In genomic region chr5:1418238-1418920, GRCh38 we compare ENCODE assay signal across 20 cellular contexts. TPM values are rescaled to one million over a fixed set of nuclear protein-coding genes. Genes with fewer than 3 reads are reported as not detected.
DNase-seq lines count a peak whose midpoint lies in the region; ATAC-seq, FAIRE-seq and TF ChIP-seq lines count a peak whose summit lies in the region.
"Had no signal": no experiment of that assay in that cellular context is flagged by ENCODE, and none has a peak within 500 bp of the region (broad histone marks: within the 10 kb centered on the region; RNA-seq: fewer than 3 reads in every experiment).

No MANE protein-coding gene starts in this region.

- H3K23ac ChIP-seq in H1 (ENCODE audit: insufficient read length): no peak overlapping the region

- H3K9me3 ChIP-seq in heart right ventricle (no peaks in the 10 kb centered on the region), H1 (ENCODE audit: insufficient read depth in 2 of 2, low read depth in 1 of 2, low read length in 1 of 2) (peaks cover 5 to 19% of the 10 kb centered on the region in 2 experiments; a peak in 2 of 4 replicates), neural cell (ENCODE audit: low read length) (no peaks in the 10 kb centered on the region)
- H3K9me3 ChIP-seq: HAP-1 had no signal

- peaks cover 0 to 11% (median 6%) of the 10 kb centered on the region in 7 donors for H3K27me3 ChIP-seq in heart right ventricle
- no peaks in the 10 kb centered on the region for H3K27me3 ChIP-seq in H1 (replicated peaks in 1 of 4; ENCODE audit: control insufficient read depth in 3 of 4, extremely low read depth in 1 of 4, insufficient read depth in 3 of 4, low read length in 3 of 4)
- no peaks in the 10 kb centered on the region for H3K27me3 ChIP-seq in neural cell (ENCODE audit: insufficient read depth, low read depth, low read length)
- no peaks in the 10 kb centered on the region for H3K27me3 ChIP-seq in GM23338 (ENCODE audit: insufficient read depth)

- no peaks in the 10 kb centered on the region for H3K79me1 ChIP-seq in H1 (ENCODE audit: low read depth, low read length)

- CTCF ChIA-PET in H1 (lab: Charles Lee; ENCODE audit: partially characterized antibody): interaction anchor here (0.5 to 1.5 kb wide), 3 partner anchors 11 to 126 kb away, joined by 3 to 7 read pairs (median 3); no protein-coding TSS in a partner anchor

- no peaks in the 10 kb centered on the region for H3F3A ChIP-seq in neural cell (ENCODE audit: insufficient read depth, low read length, poor library complexity, severe bottlenecking)
- no peaks in the 10 kb centered on the region for H3F3A ChIP-seq in GM23338 (replicated peaks; ENCODE audit: low read depth)

- H2AK5ac ChIP-seq in H1 (ENCODE audit: low read depth, low read length): no peak overlapping the region; the same call in 1 of the 2 replicates

- peaks cover 0 to 4% (median 0%) of the 10 kb centered on the region in 9 donors for H3K4me1 ChIP-seq in heart right ventricle
- peaks cover 0 to 4% (median 1%) of the 10 kb centered on the region in 4 experiments; a peak in 3 of 7 replicates for H3K4me1 ChIP-seq in H1 (replicated peaks in 1 of 4; ENCODE audit: control insufficient read depth in 3 of 4, insufficient read depth in 4 of 4, low read length in 3 of 4)
- H3K4me1 ChIP-seq in GM23338 (ENCODE audit: insufficient read depth): peaks cover under 1% of the 10 kb centered on the region; the same call in 1 of the 2 replicates

- no peak overlapping the region for H3K4me3 Mint-ChIP-seq in GM23338
- H3K4me3 Mint-ChIP-seq: B cell; CD4-positive, alpha-beta T cell had no signal

- H3K14ac ChIP-seq in H1 (ENCODE audit: insufficient read length): no peak overlapping the region

- H3K4me1 Mint-ChIP-seq in GM23338: peaks cover 4% of the 10 kb centered on the region

- no peak overlapping the region for H3K27ac Mint-ChIP-seq in GM23338
- H3K27ac Mint-ChIP-seq: B cell; CD4-positive, alpha-beta T cell had no signal

- H3K36me3 ChIP-seq in heart right ventricle (no peaks in the 10 kb centered on the region), H1 (ENCODE audit: control insufficient read depth in 2 of 4, insufficient read depth in 4 of 4, low read length in 3 of 4) (no peaks in the 10 kb centered on the region), neural cell (ENCODE audit: insufficient read depth, low read length) (no peaks in the 10 kb centered on the region), GM23338 (ENCODE audit: insufficient read depth) (no peaks in the 10 kb centered on the region)
- H3K36me3 ChIP-seq: HAP-1 had no signal

- no peak overlapping the region for H3K18ac ChIP-seq in H1 (ENCODE audit: extremely low read depth, low read length)

- H3K4ac ChIP-seq in H1 (replicated peaks; ENCODE audit: insufficient read length, low read depth, low read length): no peak overlapping the region

- H3K9me3 Mint-ChIP-seq in GM23338: peaks cover 9% of the 10 kb centered on the region
- H3K9me3 Mint-ChIP-seq: CD4-positive, alpha-beta T cell had no signal

- no peak for ATAC-seq in left ventricle myocardium superior
- no peak for ATAC-seq in heart right ventricle
- no peak for ATAC-seq in GM23338
- ATAC-seq: GM12878 had no signal

- H3K23me2 ChIP-seq in H1 (ENCODE audit: low read depth, low read length): peaks cover 10% of the 10 kb centered on the region; the same call in 1 of the 2 replicates

- TF ChIP-seq CTCF in heart right ventricle (IDR thresholded peaks at IDR 0.05): no peak
- TF ChIP-seq CTCF in H1 (IDR thresholded peaks at IDR 0.05; ENCODE audit: control extremely low read depth in 1 of 3, insufficient read depth in 1 of 3, low read depth in 1 of 3, low read length in 3 of 3): no peak
- no peak for TF ChIP-seq CTCF in neural cell (IDR thresholded peaks at IDR 0.05; ENCODE audit: poor library complexity, severe bottlenecking)
- TF ChIP-seq CTCF in GM23338 (conservative IDR thresholded peaks at IDR 0.05; ENCODE audit: low read depth in 2 of 2): no peak

- H2BK12ac ChIP-seq in H1 (ENCODE audit: low read depth, low read length): no peak overlapping the region

- no peak overlapping the region for H2BK5ac ChIP-seq in H1 (ENCODE audit: low read depth, low read length)

- H3K4me2 ChIP-seq in H1 (ENCODE audit: insufficient read depth in 1 of 2, low read depth in 2 of 2, low read length in 2 of 2) (no peak overlapping the region), neural cell (ENCODE audit: low read length) (no peak overlapping the region), GM23338 (no peak overlapping the region)

- no peaks in the 10 kb centered on the region for H3K9me2 ChIP-seq in neural cell (ENCODE audit: insufficient read depth, low read length)
- H3K9me2 ChIP-seq in GM23338 (ENCODE audit: insufficient read depth): no peaks in the 10 kb centered on the region

- peaks cover 15% of the 10 kb centered on the region for H3K27me3 Mint-ChIP-seq in GM23338 (ENCODE audit: insufficient read depth, low read depth, poor library complexity)
- H3K27me3 Mint-ChIP-seq: B cell; CD4-positive, alpha-beta T cell had no signal

- DNase-seq in left ventricle myocardium superior (peak; percentile 15), heart right ventricle (no peak), H1 (ENCODE audit: low read depth in 1 of 2, low spot score in 2 of 2) (no peak), NOMO-1 (lab: John Stamatoyannopoulos, UW; ENCODE audit: unreplicated experiment in 2 of 2) (no peak), medulla oblongata (ENCODE audit: extremely low spot score) (no peak), GM23338 (ENCODE audit: low spot score) (no peak), NCI-H187 treated with DMSO at 0.1 percent for 48 hours (lab: John Stamatoyannopoulos, UW) (no peak)
- DNase-seq: ACHN; C1 segment of cervical spinal cord; CD4-positive, alpha-beta T cell; DMS79; GOT3 had no signal

- no peak overlapping the region for H4K91ac ChIP-seq in H1 (replicated peaks; ENCODE audit: insufficient read length, low read length)

- H3K36me3 Mint-ChIP-seq in GM23338 (ENCODE audit: low read depth): no peaks in the 10 kb centered on the region; the same call in 2 of the 3 replicates

- no peak for TF ChIP-seq EP300 in H1 (IDR thresholded peaks at IDR 0.05; ENCODE audit: borderline replicate concordance in 1 of 2, low read depth in 2 of 2, low read length in 2 of 2)
- TF ChIP-seq EP300 in neural cell (conservative IDR thresholded peaks at IDR 0.05; ENCODE audit: poor library complexity, severe bottlenecking): peak; percentile 67

- H3K56ac ChIP-seq in H1 (replicated peaks; ENCODE audit: insufficient read length, low read depth, low read length): peak overlapping the region; percentile 94

- H2BK120ac ChIP-seq in H1 (replicated peaks; ENCODE audit: low read depth, low read length): no peak overlapping the region

- WGBS in heart right ventricle, 2 donors: 79 to 86% methylated on average over 2 of the region's 2 CpGs
- WGBS in H1 (ENCODE audit: extremely low coverage in 1 of 2, insufficient coverage in 1 of 2, insufficient read length in 1 of 2, insufficient replicate concordance in 2 of 2, low coverage in 1 of 2, low lambda C conversion rate in 2 of 2, missing lambda C conversion rate in 1 of 2), 2 experiments: 85 to 100% methylated on average over 2 of the region's 2 CpGs

- TF ChIP-seq RAD21 in H1 (IDR thresholded peaks at IDR 0.05 in 1 of 2, conservative IDR thresholded peaks at IDR 0.05 in 1 of 2; ENCODE audit: low read depth in 2 of 2, low read length in 2 of 2) (no peak), neural cell (conservative IDR thresholded peaks at IDR 0.05) (no peak)

- no peak for TF ChIP-seq POLR2A in H1 (IDR thresholded peaks at IDR 0.05; ENCODE audit: control extremely low read depth in 1 of 2, low read depth in 2 of 2, low read length in 2 of 2)

- POLR2A ChIA-PET in H1 (lab: Charles Lee; ENCODE audit: partially characterized antibody): no interaction called here

- H3K27ac ChIP-seq in heart right ventricle (no peak overlapping the region), H1 (ENCODE audit: low read depth, low read length) (no peak overlapping the region), neural cell (ENCODE audit: low read length) (no peak overlapping the region), GM23338 (ENCODE audit: low read depth) (no peak overlapping the region)
- H3K27ac ChIP-seq: HL-60 had no signal

- H2AFZ ChIP-seq in H1 (ENCODE audit: low read length) (no peak overlapping the region), neural cell (ENCODE audit: low read depth, low read length) (no peak overlapping the region), GM23338 (no peak overlapping the region)

- H3K79me2 ChIP-seq in H1 (ENCODE audit: control insufficient read depth in 1 of 2, insufficient read depth in 2 of 2, low read length in 2 of 2) (no peaks in the 10 kb centered on the region), neural cell (replicated peaks; ENCODE audit: insufficient read depth, low read length) (no peaks in the 10 kb centered on the region), GM23338 (replicated peaks; ENCODE audit: insufficient read depth) (no peaks in the 10 kb centered on the region)

- H3K4me3 ChIP-seq in heart right ventricle (no peak overlapping the region), H1 (ENCODE audit: extremely low read depth in 1 of 4, insufficient read depth in 2 of 4, low read depth in 3 of 4, low read length in 4 of 4) (no peak overlapping the region), neural cell (ENCODE audit: low read length) (no peak overlapping the region), GM23338 (no peak overlapping the region)
- H3K4me3 ChIP-seq: GM12878, HAP-1 had no signal

- no peak for FAIRE-seq in H1 (lab: Jason Lieb, UNC)
- FAIRE-seq: GM12878, GM18507 had no signal

- H2BK15ac ChIP-seq in H1 (ENCODE audit: low read length): no peak overlapping the region

- H2BK20ac ChIP-seq in H1 (ENCODE audit: low read length): no peak overlapping the region

- peaks cover 0 to 8% of the 10 kb centered on the region in 2 experiments for H4K20me1 ChIP-seq in H1 (replicated peaks in 1 of 2; ENCODE audit: control insufficient read depth in 1 of 2, insufficient read depth in 2 of 2, low read length in 2 of 2)
- no peaks in the 10 kb centered on the region for H4K20me1 ChIP-seq in neural cell (ENCODE audit: insufficient read depth)
- H4K20me1 ChIP-seq in GM23338 (replicated peaks; ENCODE audit: insufficient read depth): no peaks in the 10 kb centered on the region

- H3K9ac ChIP-seq in H1 (replicated peaks in 1 of 4; ENCODE audit: extremely low read depth in 1 of 4, low read depth in 3 of 4, low read length in 3 of 4) (no peak overlapping the region), neural cell (ENCODE audit: low read length) (no peak overlapping the region)

- H4K8ac ChIP-seq in H1 (ENCODE audit: extremely low read depth, insufficient read depth, low read length): no peak overlapping the region

- no peak overlapping the region for H4K5ac ChIP-seq in H1 (ENCODE audit: insufficient read length, low read depth, low read length)

- intact Hi-C loops in left ventricle myocardium superior (cut with micrococcal nuclease) (no loop called here), heart right ventricle (cut with DNase I) (no loop called here)

RNA-seq across cellular contexts. Expression of gene SLC6A3, which starts 26.9 kb away (rescaled TPM):
- total RNA-seq in left ventricle myocardium superior (not detected), heart right ventricle (under 1 TPM in 2 of 10 donors, not detected in 8; 0.18 to 0.19 TPM)
- polyA plus RNA-seq in heart right ventricle (under 1 TPM in 1 of 2 donors, not detected in 1; 0.04 TPM), H1 (2011; rRNA removed) (0.86 and 0.91 TPM in 2 replicates), neural cell (0.77 TPM in 1 of 2 replicates, not detected in the other), GM23338 (2016; fragmentation: Nextera tagmentation; extraction: Ambion mirVana) (0.31 and 0.76 TPM in 2 replicates)
- total RNA-seq in H1 (2021; fragmentation: NEBNext Ultra II Directional; extraction: Animal tissue kit (Norgen Biotek cat#: 25700)): 0.46 and 0.48 TPM in 2 replicates
- 0.57 TPM for polyA plus RNA-seq in H1 (2011; cell fraction: cytosol; rRNA removed)
- 1.9 TPM for polyA plus RNA-seq in H1 (2011; cell fraction: nucleus; rRNA removed)
- 0.55 to 0.88 TPM (median 0.75 TPM) in 4 replicates for polyA plus RNA-seq in H1 (2012, experiment 1 of 2)
- 0.58 TPM for polyA plus RNA-seq in H1 (2012, experiment 2 of 2)
- polyA plus RNA-seq in H1 (2013, experiment 1 of 2): 0.77 TPM
- polyA plus RNA-seq in H1 (2013, experiment 2 of 2): 0.94 TPM
- polyA minus RNA-seq in H1 (2011; rRNA and poly(A)+ RNA removed): 1.0 and 1.1 TPM in 2 replicates
- polyA minus RNA-seq in H1 (2011; cell fraction: cytosol; rRNA and poly(A)+ RNA removed): 0.44 TPM
- 0.50 TPM for polyA minus RNA-seq in H1 (2011; cell fraction: nucleus; rRNA and poly(A)+ RNA removed)
- polyA minus RNA-seq in neural cell: not detected in 2 replicates
- 0.85 and 1.0 TPM in 2 replicates for total RNA-seq in GM23338 (2014; rRNA removed; shearing (Covaris generic))
- total RNA-seq: A172, G401, GM12878 had no signal
